In genomic region chr14:94681300-94682060, GRCh38 we compare ENCODE assay signal across 9 cellular contexts.
DNase-seq lines count a peak whose midpoint lies in the region; ATAC-seq, FAIRE-seq and TF ChIP-seq lines count a peak whose summit lies in the region.
"Had no signal": no experiment of that assay in that cellular context is flagged by ENCODE, and none has a peak within 500 bp of the region (broad histone marks: within the 10 kb centered on the region; RNA-seq: fewer than 3 reads in every experiment).

No MANE protein-coding gene starts in this region.

- H3K36me3 Mint-ChIP-seq in chondrocyte (ENCODE audit: low read depth) (no peaks in the 10 kb centered on the region), immature natural killer cell (no peaks in the 10 kb centered on the region)
- H3K36me3 Mint-ChIP-seq: naive B cell had no signal

- no peak overlapping the region for H2AFZ ChIP-seq in MM.1S (ENCODE audit: low read length)

- ATAC-seq in pancreas: peak; percentile 74 to 94 (median 88)

- 64 to 75% methylated on average over 15 of the region's 15 CpGs for WGBS in pancreas, 2 donors

- intact Hi-C loops in pancreas (cut with DNase I): loop anchor here in 2 of 3 donors (10.0 kb wide), 2 partner anchors 247 to 753 kb away; no protein-coding TSS in a partner anchor

- H3K27ac ChIP-seq in MM.1S (ENCODE audit: low read length): no peak overlapping the region
- H3K27ac ChIP-seq in pancreas: no peak overlapping the region

- H3K27ac Mint-ChIP-seq in chondrocyte (ENCODE audit: unreplicated experiment) (no peak overlapping the region), immature natural killer cell (no peak overlapping the region)
- H3K27ac Mint-ChIP-seq: naive B cell had no signal

- H3K4me2 ChIP-seq in MM.1S (ENCODE audit: low read depth, low read length): no peak overlapping the region

- H3K4me3 Mint-ChIP-seq in chondrocyte (ENCODE audit: unreplicated experiment) (no peak overlapping the region), immature natural killer cell (no peak overlapping the region)
- H3K4me3 Mint-ChIP-seq: naive B cell had no signal

- no peaks in the 10 kb centered on the region for H4K20me1 ChIP-seq in MM.1S (ENCODE audit: insufficient read depth, low read length)

- DNase-seq in GM06990 (ENCODE audit: extremely low read depth, insufficient read length): no peak
- peak; percentile 20 for DNase-seq in MM.1S
- no peak for DNase-seq in chondrocyte (ENCODE audit: low spot score)
- peak in 2 of 6 donors; percentile 34 to 64 for DNase-seq in pancreas
- DNase-seq in GDM1 (lab: John Stamatoyannopoulos, UW): no peak
- DNase-seq in NCI-H2171 treated with DMSO at 0.1 percent for 48 hours (lab: John Stamatoyannopoulos, UW): no peak
- DNase-seq in immature natural killer cell: no peak
- DNase-seq in NCI-H2196 (lab: John Stamatoyannopoulos, UW; ENCODE audit: unreplicated experiment): no peak
- DNase-seq: naive B cell had no signal

- no peaks in the 10 kb centered on the region for H3K9me3 Mint-ChIP-seq in chondrocyte (ENCODE audit: low read depth)
- no peaks in the 10 kb centered on the region for H3K9me3 Mint-ChIP-seq in immature natural killer cell

- H3K36me3 ChIP-seq in GM06990 (ENCODE audit: control insufficient read depth, insufficient read depth, low read length): no peaks in the 10 kb centered on the region
- H3K36me3 ChIP-seq in MM.1S (replicated peaks; ENCODE audit: insufficient read depth, low read length): no peaks in the 10 kb centered on the region
- H3K36me3 ChIP-seq in pancreas: no peaks in the 10 kb centered on the region

- H3K9ac ChIP-seq in MM.1S (ENCODE audit: low read length): no peak overlapping the region

- FAIRE-seq in pancreas (lab: Jason Lieb, UNC): no peak

- no peaks in the 10 kb centered on the region for H3K9me2 ChIP-seq in MM.1S (replicated peaks; ENCODE audit: insufficient read depth, low read length)

- H3K27me3 Mint-ChIP-seq in chondrocyte (ENCODE audit: low read depth): peaks cover 2% of the 10 kb centered on the region
- peaks cover 0 to 3% (median 2%) of the 10 kb centered on the region in 3 donors for H3K27me3 Mint-ChIP-seq in immature natural killer cell (ENCODE audit: low read depth in 3 of 3)

- no peaks in the 10 kb centered on the region for H3F3A ChIP-seq in MM.1S (ENCODE audit: insufficient read depth, low read length)

- H3K4me1 ChIP-seq in MM.1S (ENCODE audit: low read length): no peaks in the 10 kb centered on the region
- no peaks in the 10 kb centered on the region for H3K4me1 ChIP-seq in pancreas

- no peak overlapping the region for H3K4me3 ChIP-seq in GM06990 (replicated peaks; ENCODE audit: low read depth, low read length)
- no peak overlapping the region for H3K4me3 ChIP-seq in MM.1S (ENCODE audit: low read length)
- H3K4me3 ChIP-seq in pancreas: no peak overlapping the region

- H3K4me1 Mint-ChIP-seq in chondrocyte (ENCODE audit: low read depth) (peaks cover 3% of the 10 kb centered on the region), immature natural killer cell (no peaks in the 10 kb centered on the region)
- H3K4me1 Mint-ChIP-seq: naive B cell had no signal

- TF ChIP-seq CTCF in GM06990 (IDR thresholded peaks at IDR 0.05; ENCODE audit: insufficient read depth, low read length, poor library complexity, severe bottlenecking) (peak; percentile 63), MM.1S (IDR thresholded peaks at IDR 0.05; ENCODE audit: low read length) (peak; percentile 31), chondrocyte (IDR thresholded peaks at IDR 0.05) (peak; percentile 82), pancreas (IDR thresholded peaks at IDR 0.05) (peak; percentile 21 to 39 (median 32))

- H3K27me3 ChIP-seq in GM06990 (replicated peaks; ENCODE audit: control insufficient read depth, insufficient read depth, low read length): no peaks in the 10 kb centered on the region; the same call in none of the 2 replicates
- H3K27me3 ChIP-seq in MM.1S (replicated peaks; ENCODE audit: insufficient read depth, low read length): no peaks in the 10 kb centered on the region
- H3K27me3 ChIP-seq in pancreas: no peaks in the 10 kb centered on the region

- H3K9me3 ChIP-seq in MM.1S (replicated peaks; ENCODE audit: insufficient read depth, low read length): no peaks in the 10 kb centered on the region
- H3K9me3 ChIP-seq in pancreas: no peaks in the 10 kb centered on the region

- H3K79me2 ChIP-seq in MM.1S (ENCODE audit: low read length): no peaks in the 10 kb centered on the region

Comparison
In these comparisons a context has a peak if more than half of its experiments do, and no peak if none do; other contexts are left out.
1. CTCF ChIP-seq: peak in every context shown above with its lines; median percentile 82 in chondrocyte; 63 in GM06990; 32 in pancreas; 31 in MM.1S.